In genomic region chr21:46295996-46296752, GRCh38 we compare ENCODE assay signal across 8 cellular contexts.
DNase-seq lines count a peak whose midpoint lies in the region; ATAC-seq and TF ChIP-seq lines count a peak whose summit lies in the region.

No MANE protein-coding gene starts in this region.

- H3K27ac Mint-ChIP-seq in T-helper 2 cell treated with Interferon-gamma antibody and Interleukin-4, amounts not matched to agents 5 μg/mL and 100 μg/mL, for 36 hours, result peak overlapping the region; percentile 80

- H3K9me3 Mint-ChIP-seq in T-helper 2 cell treated with Interferon-gamma antibody and Interleukin-4, amounts not matched to agents 5 μg/mL and 100 μg/mL, for 36 hours, result peaks cover 7% of the 10 kb centered on the region

- H3K4me3 ChIP-seq in choroid plexus epithelial cell (ENCODE audit: low read depth, low read length), result no peak overlapping the region

- no peak for TF ChIP-seq CTCF in choroid plexus epithelial cell (conservative IDR thresholded peaks at IDR 0.05; ENCODE audit: low read depth, low read length)

- ATAC-seq in GM19455 (IDR thresholded peaks at IDR 0.05; ENCODE audit: unreplicated experiment) (peak; percentile 85), GM18867 (IDR thresholded peaks at IDR 0.05; ENCODE audit: unreplicated experiment) (no peak)

- H3K27me3 Mint-ChIP-seq in T-helper 2 cell treated with Interferon-gamma antibody and Interleukin-4, amounts not matched to agents 5 μg/mL and 100 μg/mL, for 36 hours (ENCODE audit: low read depth), result no peaks in the 10 kb centered on the region

- peak overlapping the region; percentile 45 for H3K4me3 Mint-ChIP-seq in T-helper 2 cell treated with Interferon-gamma antibody and Interleukin-4, amounts not matched to agents 5 μg/mL and 100 μg/mL, for 36 hours

- H3K36me3 Mint-ChIP-seq in T-helper 2 cell treated with Interferon-gamma antibody and Interleukin-4, amounts not matched to agents 5 μg/mL and 100 μg/mL, for 36 hours (ENCODE audit: low read depth), result peaks cover 33% of the 10 kb centered on the region

- peak; percentile 75 for DNase-seq in T-helper 2 cell treated with Interferon-gamma antibody and Interleukin-4, amounts not matched to agents 5 μg/mL and 100 μg/mL, for 36 hours (ENCODE audit: low spot score)
- peak; percentile 78 for DNase-seq in choroid plexus epithelial cell (ENCODE audit: low read depth)
- DNase-seq in middle frontal gyrus (ENCODE audit: extremely low spot score, low spot score), result peak; percentile 14
- peak; percentile 42 to 51 for DNase-seq in stimulated activated CD8-positive, alpha-beta memory T cell treated with anti-CD3 and anti-CD28 coated beads, Interleukin-7, amount 100 ng/mL, for 48 hours (ENCODE audit: extremely low read depth in 1 of 2, low read depth in 1 of 2)
- no peak for DNase-seq in NCI-H2107 treated with DMSO at 0.1 percent for 48 hours (lab: John Stamatoyannopoulos, UW; ENCODE audit: unreplicated experiment)
- no peak for DNase-seq in NCI-H2196 (lab: John Stamatoyannopoulos, UW; ENCODE audit: unreplicated experiment)

- peaks cover 12% of the 10 kb centered on the region for H3K4me1 Mint-ChIP-seq in T-helper 2 cell treated with Interferon-gamma antibody and Interleukin-4, amounts not matched to agents 5 μg/mL and 100 μg/mL, for 36 hours (ENCODE audit: low read depth)

Comparison
In these comparisons a context has a peak if more than half of its experiments do, and no peak if none do; other contexts are left out.
1. DNase-seq: peak in T-helper 2 cell treated with Interferon-gamma antibody and Interleukin-4, amounts not matched to agents 5 μg/mL and 100 μg/mL, for 36 hours (single experiment), choroid plexus epithelial cell (single experiment), middle frontal gyrus (single experiment) and stimulated activated CD8-positive, alpha-beta memory T cell treated with anti-CD3 and anti-CD28 coated beads, Interleukin-7, amount 100 ng/mL, for 48 hours (2 of 2); none in NCI-H2107 treated with DMSO at 0.1 percent for 48 hours (single experiment) and NCI-H2196 (single experiment).